ENCODE assay signal across 11 cellular contexts in the genomic region with DNA sequence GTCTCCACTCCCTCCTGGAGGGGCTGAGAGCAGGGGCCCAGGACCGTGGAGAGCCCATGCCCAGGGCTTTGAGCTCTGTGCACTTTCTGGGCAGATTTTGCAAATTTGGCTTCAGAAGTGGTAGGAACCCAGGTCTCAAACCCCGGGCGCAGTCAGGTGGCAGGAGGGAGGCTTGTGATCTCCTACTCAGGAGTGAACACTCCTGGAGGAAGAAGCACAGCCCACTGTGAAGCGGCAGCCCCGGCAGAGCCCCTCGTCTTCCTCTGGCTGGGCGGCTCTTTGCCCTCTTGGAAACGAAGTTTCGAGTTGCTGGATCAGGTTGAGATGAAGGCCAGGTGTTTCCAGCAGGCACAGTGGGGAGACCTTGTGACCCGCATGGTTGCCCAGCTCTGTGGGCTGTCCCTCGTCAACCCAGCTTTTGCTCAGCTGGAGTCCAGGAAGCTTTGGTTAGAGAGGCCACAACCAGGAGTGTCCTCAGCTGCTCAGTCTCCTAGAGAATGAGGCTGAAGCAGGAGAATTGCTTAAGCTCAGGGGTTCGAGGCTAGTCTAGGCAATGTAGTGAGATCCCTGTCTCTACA. TPM values are rescaled to one million over a fixed set of nuclear protein-coding genes. Genes with fewer than 3 reads are reported as not detected.
"Had no signal": no experiment of that assay in that cellular context is flagged by ENCODE, and none has a peak within 500 bp of the region (broad histone marks: within the 10 kb centered on the region; RNA-seq: fewer than 3 reads in every experiment).

No MANE protein-coding gene starts in this region.

- H3K27me3 ChIP-seq: ascending aorta, vagina had no signal

- H3K27ac Mint-ChIP-seq: activated CD8-positive, alpha-beta T cell treated with anti-CD3 and anti-CD28 coated beads, Interleukin-2, amount 10 ng/mL, durations not matched to agents 7 days and 5 days; activated naive CD8-positive, alpha-beta T cell treated with anti-CD3 and anti-CD28 coated beads, Interleukin-2, amount 50 U/mL, for 24 hours had no signal

- H3K36me3 ChIP-seq: ascending aorta, esophagus squamous epithelium, left lung, vagina had no signal

- H3K9me3 ChIP-seq: ascending aorta, esophagus squamous epithelium, left lung, vagina had no signal

- H3K4me3 ChIP-seq: ascending aorta, esophagus squamous epithelium, left lung, skin epidermis, vagina had no signal

- H3K4me3 Mint-ChIP-seq: activated CD8-positive, alpha-beta T cell treated with anti-CD3 and anti-CD28 coated beads, Interleukin-2, amount 10 ng/mL, durations not matched to agents 7 days and 5 days; activated naive CD8-positive, alpha-beta T cell treated with anti-CD3 and anti-CD28 coated beads, Interleukin-2, amount 50 U/mL, for 24 hours; nephron had no signal

- H3K9ac ChIP-seq: parathyroid adenoma had no signal

- H3K27ac ChIP-seq: ascending aorta, esophagus squamous epithelium, left lung, parathyroid adenoma, skin epidermis, vagina had no signal

- H3K79me2 ChIP-seq: parathyroid adenoma had no signal

- DNase-seq: activated CD4-positive, alpha-beta T cell treated with anti-CD3 and anti-CD28 coated beads for 4 hours; activated CD8-positive, alpha-beta T cell treated with anti-CD3 and anti-CD28 coated beads, Interleukin-2, amount 10 ng/mL, durations not matched to agents 7 days and 5 days; activated naive CD4-positive, alpha-beta T cell treated with Interleukin-2 at 50 U/mL for 16 hours; activated naive CD8-positive, alpha-beta T cell treated with anti-CD3 and anti-CD28 coated beads, Interleukin-2, amount 50 U/mL, for 24 hours; esophagus squamous epithelium had no signal

- H2AFZ ChIP-seq: parathyroid adenoma had no signal

- H3K9me3 Mint-ChIP-seq: nephron had no signal

- H3K4me1 ChIP-seq: ascending aorta, parathyroid adenoma had no signal

RNA-seq across cellular contexts. Expression of a gene that starts 48.5 kb away (rescaled TPM):
- total RNA-seq: activated CD8-positive, alpha-beta T cell treated with anti-CD3 and anti-CD28 coated beads, Interleukin-2, amount 10 ng/mL, durations not matched to agents 7 days and 5 days; ascending aorta had no signal
